Comparison of ENCODE assay signal across 11 cellular contexts in genomic region chr9:33801943-33802500, GRCh38. TPM values are rescaled to one million over a fixed set of nuclear protein-coding genes. Genes with fewer than 3 reads are reported as not detected.
"Had no signal": no experiment of that assay in that cellular context is flagged by ENCODE, and none has a peak within 500 bp of the region (broad histone marks: within the 10 kb centered on the region; RNA-seq: fewer than 3 reads in every experiment).

No MANE protein-coding gene starts in this region.

RNA-seq across cellular contexts. Expression of gene PRSS3, which starts 6.7 kb away (rescaled TPM):
- total RNA-seq: neural crest cell, occipital lobe, omental fat pad, osteocyte, progenitor cell of endocrine pancreas, right cardiac atrium, sciatic nerve, smooth muscle cell, spleen had no signal
- polyA plus RNA-seq: neural cell, ovary, right cardiac atrium, smooth muscle cell had no signal
